In the genomic region with DNA sequence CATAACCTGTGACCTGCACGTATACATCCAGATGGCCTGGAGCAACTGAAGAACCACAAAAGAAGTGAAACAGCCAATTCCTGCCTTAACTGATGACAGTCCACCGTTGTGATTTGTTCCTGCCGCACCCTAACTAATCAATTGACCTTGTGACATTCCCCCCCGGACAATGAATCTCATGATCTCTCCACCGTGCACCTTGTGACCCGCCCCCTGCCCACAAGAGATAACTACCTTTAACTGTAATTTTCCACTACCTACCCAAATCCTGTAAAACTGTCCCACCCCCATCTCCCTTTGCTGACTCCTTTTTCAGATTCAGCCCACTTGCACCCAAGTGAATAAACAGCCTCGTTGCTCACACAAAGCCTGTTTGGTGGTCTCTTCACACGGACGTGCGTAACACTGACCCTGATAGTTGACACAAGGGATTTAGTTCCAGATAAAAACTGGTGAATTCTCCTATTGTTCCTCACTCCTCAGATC, we compare ENCODE assay signal across 4 cellular contexts. TPM values are rescaled to one million over a fixed set of nuclear protein-coding genes. Genes with fewer than 3 reads are reported as not detected.
"Had no signal": no experiment of that assay in that cellular context is flagged by ENCODE, and none has a peak within 500 bp of the region (broad histone marks: within the 10 kb centered on the region; RNA-seq: fewer than 3 reads in every experiment).

No MANE protein-coding gene starts in this region.

RNA-seq across cellular contexts. Expression of a gene that starts 29.1 kb away (rescaled TPM):
- total RNA-seq: GM23248 had no signal
- polyA plus RNA-seq: GM23248 had no signal

RNA-seq across cellular contexts. Expression of a gene that starts 37.3 kb away (rescaled TPM):
- total RNA-seq: GM23248, H9, HT-29 had no signal
- polyA plus RNA-seq: GM23248, IgD-negative memory B cell had no signal
